ENCODE assay signal across 16 cellular contexts in genomic region chr6:38179300-38179699, GRCh38.
DNase-seq lines count a peak whose midpoint lies in the region; ATAC-seq and TF ChIP-seq lines count a peak whose summit lies in the region.
"Had no signal": no experiment of that assay in that cellular context is flagged by ENCODE, and none has a peak within 500 bp of the region (broad histone marks: within the 10 kb centered on the region; RNA-seq: fewer than 3 reads in every experiment).

No MANE protein-coding gene starts in this region.

- DNase-seq in activated naive CD4-positive, alpha-beta T cell treated with anti-CD3 and anti-CD28 coated beads for 36 hours, result peak; percentile 10
- DNase-seq in activated naive CD4-positive, alpha-beta T cell (lab: John Stamatoyannopoulos, UW), result no peak
- DNase-seq in NCI-H2029 treated with DMSO at 0.1 percent for 48 hours (lab: John Stamatoyannopoulos, UW) (peak; percentile 41), choroid plexus epithelial cell (ENCODE audit: low read depth) (no peak), testis (peak; percentile 14), HEK293T (ENCODE audit: extremely low spot score) (no peak), glutamatergic neuron (no peak)
- DNase-seq: DMS53, esophagus squamous epithelium, hippocampal formation, MM.1S, naive B cell, NCI-H526 treated with DMSO at 0.1 percent for 48 hours had no signal

- TF ChIP-seq POLR2A in testis (IDR thresholded peaks at IDR 0.05), result no peak

- intact Hi-C loops in activated naive CD4-positive, alpha-beta T cell treated with anti-CD3 and anti-CD28 coated beads for 36 hours (cut with micrococcal nuclease), result no loop called here
- intact Hi-C loops in testis (cut with DNase I; ENCODE audit: low total_unique reads), result no loop called here

- H3K4me3 ChIP-seq in choroid plexus epithelial cell (ENCODE audit: low read depth, low read length) (no peak overlapping the region), testis (no peak overlapping the region)
- H3K4me3 ChIP-seq: esophagus squamous epithelium had no signal

- no peak overlapping the region for H3K27ac ChIP-seq in testis
- H3K27ac ChIP-seq: esophagus squamous epithelium had no signal

- no peaks in the 10 kb centered on the region for H3K27me3 ChIP-seq in testis
- H3K27me3 ChIP-seq: esophagus squamous epithelium had no signal

- 92 to 98% methylated on average over 7 of the region's 7 CpGs for WGBS in testis, 2 donors

- peak; percentile 13 for TF ChIP-seq CTCF in choroid plexus epithelial cell (conservative IDR thresholded peaks at IDR 0.05; ENCODE audit: low read depth, low read length)
- no peak for TF ChIP-seq CTCF in testis (IDR thresholded peaks at IDR 0.05)
- no peak for TF ChIP-seq CTCF in glutamatergic neuron (IDR thresholded peaks at IDR 0.05; ENCODE audit: partially characterized antibody, unreplicated experiment)

- H3K4me1 ChIP-seq in testis, result no peaks in the 10 kb centered on the region

- no peaks in the 10 kb centered on the region for H3K36me3 Mint-ChIP-seq in activated naive CD4-positive, alpha-beta T cell treated with anti-CD3 and anti-CD28 coated beads for 36 hours (ENCODE audit: low read depth)
- H3K36me3 Mint-ChIP-seq in glutamatergic neuron (ENCODE audit: unreplicated experiment), result no peaks in the 10 kb centered on the region

- ATAC-seq in GM19397 (IDR thresholded peaks at IDR 0.05; ENCODE audit: unreplicated experiment), result no peak

- no peaks in the 10 kb centered on the region for H3K27me3 Mint-ChIP-seq in activated naive CD4-positive, alpha-beta T cell treated with anti-CD3 and anti-CD28 coated beads for 36 hours (ENCODE audit: low read depth)
- peaks cover 2% of the 10 kb centered on the region for H3K27me3 Mint-ChIP-seq in glutamatergic neuron (ENCODE audit: unreplicated experiment)
- H3K27me3 Mint-ChIP-seq: dendritic cell treated with granulocyte-macrophage colony-stimulating factor and Interleukin-4, amounts not matched to agents 40 ng/mL and 50 ng/mL, for 4 days; naive B cell had no signal

- POLR2A ChIA-PET in HEK293T (lab: Yijun Ruan, JAX), result no interaction called here

- no peaks in the 10 kb centered on the region for H3K36me3 ChIP-seq in testis (ENCODE audit: low read depth, missing control alignments)

- H3K27ac Mint-ChIP-seq in activated naive CD4-positive, alpha-beta T cell treated with anti-CD3 and anti-CD28 coated beads for 36 hours, result no peak overlapping the region
- H3K27ac Mint-ChIP-seq in glutamatergic neuron (ENCODE audit: unreplicated experiment), result no peak overlapping the region
- H3K27ac Mint-ChIP-seq: dendritic cell treated with granulocyte-macrophage colony-stimulating factor and Interleukin-4, amounts not matched to agents 40 ng/mL and 50 ng/mL, for 4 days; T-helper 2 cell treated with Interferon-gamma antibody and Interleukin-4, amounts not matched to agents 5 μg/mL and 100 μg/mL, for 36 hours had no signal

- H3K4me3 Mint-ChIP-seq in activated naive CD4-positive, alpha-beta T cell treated with anti-CD3 and anti-CD28 coated beads for 36 hours, result no peak overlapping the region
- H3K4me3 Mint-ChIP-seq in glutamatergic neuron (ENCODE audit: unreplicated experiment), result no peak overlapping the region
- H3K4me3 Mint-ChIP-seq: dendritic cell treated with granulocyte-macrophage colony-stimulating factor and Interleukin-4, amounts not matched to agents 40 ng/mL and 50 ng/mL, for 4 days; naive B cell; T-helper 2 cell treated with Interferon-gamma antibody and Interleukin-4, amounts not matched to agents 5 μg/mL and 100 μg/mL, for 36 hours had no signal

- no peaks in the 10 kb centered on the region for H3K9me3 Mint-ChIP-seq in activated naive CD4-positive, alpha-beta T cell treated with anti-CD3 and anti-CD28 coated beads for 36 hours
- peaks cover 6% of the 10 kb centered on the region for H3K9me3 Mint-ChIP-seq in glutamatergic neuron (ENCODE audit: unreplicated experiment)
- H3K9me3 Mint-ChIP-seq: dendritic cell treated with granulocyte-macrophage colony-stimulating factor and Interleukin-4, amounts not matched to agents 40 ng/mL and 50 ng/mL, for 4 days; naive B cell; T-helper 2 cell treated with Interferon-gamma antibody and Interleukin-4, amounts not matched to agents 5 μg/mL and 100 μg/mL, for 36 hours had no signal

- no peaks in the 10 kb centered on the region for H3K4me1 Mint-ChIP-seq in activated naive CD4-positive, alpha-beta T cell treated with anti-CD3 and anti-CD28 coated beads for 36 hours (ENCODE audit: low read depth)
- peaks cover 58% of the 10 kb centered on the region for H3K4me1 Mint-ChIP-seq in glutamatergic neuron (ENCODE audit: low read depth, unreplicated experiment)

- CTCF ChIA-PET in activated naive CD4-positive, alpha-beta T cell treated with anti-CD3 and anti-CD28 coated beads for 36 hours (lab: Charles Lee), result interaction anchor here (0.5 kb wide), 1 partner anchor 474 kb away, joined by 3 read pairs; no protein-coding TSS in a partner anchor
- CTCF ChIA-PET in HEK293T (lab: Yijun Ruan, JAX), result interaction anchor here (0.8 kb wide), 1 partner anchor 151 kb away, joined by 3 read pairs; no protein-coding TSS in a partner anchor

- no peaks in the 10 kb centered on the region for H3K9me3 ChIP-seq in testis
- H3K9me3 ChIP-seq: esophagus squamous epithelium had no signal

TF ChIP-seq in HEK293T, 16 proteins besides CTCF, POLR2A, EP300 and RAD21:
- no peak for TF ChIP-seq NFRKB (IDR thresholded peaks at IDR 0.05)
- no peak for TF ChIP-seq TARDBP (IDR thresholded peaks at IDR 0.05)
- no peak for TF ChIP-seq ZNF384 (IDR thresholded peaks at IDR 0.05)
- no peak for TF ChIP-seq ELF4 (IDR thresholded peaks at IDR 0.05)
- TF ChIP-seq FOXM1 (IDR thresholded peaks at IDR 0.05; ENCODE audit: borderline replicate concordance), result no peak
- TF ChIP-seq LEF1 (IDR thresholded peaks at IDR 0.05; ENCODE audit: borderline replicate concordance), result no peak
- TF ChIP-seq CTBP1 (IDR thresholded peaks at IDR 0.05; ENCODE audit: borderline replicate concordance), result no peak
- no peak for TF ChIP-seq L3MBTL2 (conservative IDR thresholded peaks at IDR 0.05)
- no peak for TF ChIP-seq SP1 (IDR thresholded peaks at IDR 0.05)
- no peak for TF ChIP-seq SUZ12 (IDR thresholded peaks at IDR 0.05)
TF ChIP-seq in HEK293T: peak in this region for 0.

Comparison
In these comparisons a context has a peak if more than half of its experiments do, and no peak if none do; other contexts are left out.
1. DNase-seq: peak in activated naive CD4-positive, alpha-beta T cell treated with anti-CD3 and anti-CD28 coated beads for 36 hours (single experiment), NCI-H2029 treated with DMSO at 0.1 percent for 48 hours (single experiment) and testis (single experiment); none in activated naive CD4-positive, alpha-beta T cell (0 of 4), choroid plexus epithelial cell (single experiment), HEK293T (single experiment) and glutamatergic neuron (single experiment).